Comparison of ENCODE assay signal across 14 cellular contexts in the genomic region with DNA sequence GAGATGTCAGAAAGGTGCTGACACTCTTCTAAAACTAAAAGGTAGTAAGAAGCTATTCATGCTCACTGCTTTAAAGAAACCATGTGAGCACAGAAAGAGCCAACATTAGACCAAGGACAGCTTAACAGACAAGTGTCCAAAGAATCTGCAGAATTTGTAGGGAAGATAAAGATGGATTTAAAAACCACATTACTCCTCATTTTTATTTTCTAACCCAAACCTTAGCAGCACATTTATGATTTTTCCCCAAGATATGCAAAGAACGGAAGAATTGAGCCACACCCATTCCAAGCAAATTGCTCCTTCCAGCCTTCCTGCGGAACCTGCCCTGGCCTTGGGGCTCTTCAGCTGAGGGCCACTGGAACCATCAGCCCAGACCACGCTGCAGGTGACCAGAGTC.
DNase-seq lines count a peak whose midpoint lies in the region; ATAC-seq and TF ChIP-seq lines count a peak whose summit lies in the region.
"Had no signal": no experiment of that assay in that cellular context is flagged by ENCODE, and none has a peak within 500 bp of the region (broad histone marks: within the 10 kb centered on the region; RNA-seq: fewer than 3 reads in every experiment).

No MANE protein-coding gene starts in this region.

- in situ Hi-C loops in GM13976 (cut with MboI; ENCODE audit: low sequenced_read_pairs, unreplicated experiment) (loop anchor here (25.0 kb wide), 1 partner anchor 618 kb away; a partner anchor contains a TSS), GM13977 (cut with MboI; ENCODE audit: low pct_unique_long_range_greater_than_20kb, low sequenced_read_pairs, unreplicated experiment) (no loop called here)

- no peaks in the 10 kb centered on the region for H3K9me2 ChIP-seq in SU-DHL-6 (replicated peaks; ENCODE audit: insufficient read depth, low read length)

- H3K4me3 Mint-ChIP-seq in T-helper 1 cell treated with Interleukin-12 subunit alpha and Interleukin-12 subunit beta and Interleukin-4 antibody, amounts not matched to agents 30 μg/mL and 1 μg/mL, for 36 hours: peak overlapping the region; percentile 71
- H3K4me3 Mint-ChIP-seq in effector memory CD8-positive, alpha-beta T cell: peak overlapping the region; percentile 79 to 81

- no peaks in the 10 kb centered on the region for H3K9me3 Mint-ChIP-seq in T-helper 1 cell treated with Interleukin-12 subunit alpha and Interleukin-12 subunit beta and Interleukin-4 antibody, amounts not matched to agents 30 μg/mL and 1 μg/mL, for 36 hours
- H3K9me3 Mint-ChIP-seq in effector memory CD8-positive, alpha-beta T cell: no peaks in the 10 kb centered on the region

- peaks cover 87% of the 10 kb centered on the region for H3K4me1 Mint-ChIP-seq in T-helper 1 cell treated with Interleukin-12 subunit alpha and Interleukin-12 subunit beta and Interleukin-4 antibody, amounts not matched to agents 30 μg/mL and 1 μg/mL, for 36 hours (ENCODE audit: low read depth)
- peaks cover 68 to 75% of the 10 kb centered on the region in 2 donors for H3K4me1 Mint-ChIP-seq in effector memory CD8-positive, alpha-beta T cell (ENCODE audit: low read depth in 2 of 2)

- H3K27ac ChIP-seq in SU-DHL-6 (ENCODE audit: low read depth, low read length) (peak overlapping the region; percentile 19; the same call in 1 of the 2 replicates), skin epidermis (peak overlapping the region in 12 of 21 experiments; percentile 11 to 95 (median 57))
- H3K27ac ChIP-seq: 22Rv1 had no signal

- H2AFZ ChIP-seq in SU-DHL-6 (ENCODE audit: low read depth, low read length, severe bottlenecking): no peak overlapping the region

- no peak for ATAC-seq in effector memory CD8-positive, alpha-beta T cell (replicated peaks)

- peaks cover 51% of the 10 kb centered on the region for H3K36me3 Mint-ChIP-seq in T-helper 1 cell treated with Interleukin-12 subunit alpha and Interleukin-12 subunit beta and Interleukin-4 antibody, amounts not matched to agents 30 μg/mL and 1 μg/mL, for 36 hours (ENCODE audit: low read depth)
- H3K36me3 Mint-ChIP-seq in effector memory CD8-positive, alpha-beta T cell (ENCODE audit: insufficient read depth): peaks cover 78% of the 10 kb centered on the region

- TF ChIP-seq CTCF in SU-DHL-6 (IDR thresholded peaks at IDR 0.05; ENCODE audit: insufficient read depth, low read length, poor library complexity, severe bottlenecking): no peak
- TF ChIP-seq CTCF in GM13976 (IDR thresholded peaks at IDR 0.05; ENCODE audit: borderline replicate concordance, control extremely low read depth, extremely low read depth, insufficient read depth, missing control alignments): no peak
- no peak for TF ChIP-seq CTCF in GM13977 (IDR thresholded peaks at IDR 0.05; ENCODE audit: extremely low read depth, insufficient read depth, missing control alignments)

- no peaks in the 10 kb centered on the region for H4K20me1 ChIP-seq in SU-DHL-6 (ENCODE audit: low read depth, low read length)

- H3K9ac ChIP-seq in SU-DHL-6 (ENCODE audit: low read length): no peak overlapping the region

- H3K4me3 ChIP-seq in SU-DHL-6 (ENCODE audit: insufficient read depth, low read length, poor library complexity, severe bottlenecking): no peak overlapping the region
- no peak overlapping the region for H3K4me3 ChIP-seq in skin epidermis
- H3K4me3 ChIP-seq: right atrium auricular region had no signal

- DNase-seq in T-helper 1 cell: no peak
- no peak for DNase-seq in effector memory CD8-positive, alpha-beta T cell
- no peak for DNase-seq in DMS53 treated with DMSO at 0.1 percent for 48 hours (lab: John Stamatoyannopoulos, UW; ENCODE audit: unreplicated experiment)
- no peak for DNase-seq in GM13976 (ENCODE audit: low spot score)
- no peak for DNase-seq in GM13977 (ENCODE audit: low spot score)
- DNase-seq: glutamatergic neuron, NCI-H146, NCI-H526, RPMI8226 had no signal

- H3K9me3 ChIP-seq in SU-DHL-6 (ENCODE audit: insufficient read depth, low read length): no peaks in the 10 kb centered on the region
- H3K9me3 ChIP-seq: right atrium auricular region had no signal

- peaks cover 36% of the 10 kb centered on the region for H3F3A ChIP-seq in SU-DHL-6 (ENCODE audit: insufficient read depth)

- peaks cover 66% of the 10 kb centered on the region for H3K79me2 ChIP-seq in SU-DHL-6 (ENCODE audit: insufficient read depth, low read length)

- no peaks in the 10 kb centered on the region for H3K27me3 ChIP-seq in SU-DHL-6 (ENCODE audit: low read length)
- H3K27me3 ChIP-seq: right atrium auricular region had no signal

- H3K4me2 ChIP-seq in SU-DHL-6 (ENCODE audit: low read depth, low read length, poor library complexity, severe bottlenecking): no peak overlapping the region

- H3K27me3 Mint-ChIP-seq in T-helper 1 cell treated with Interleukin-12 subunit alpha and Interleukin-12 subunit beta and Interleukin-4 antibody, amounts not matched to agents 30 μg/mL and 1 μg/mL, for 36 hours (ENCODE audit: low read depth): no peaks in the 10 kb centered on the region
- no peaks in the 10 kb centered on the region for H3K27me3 Mint-ChIP-seq in effector memory CD8-positive, alpha-beta T cell

- H3K27ac Mint-ChIP-seq in T-helper 1 cell treated with Interleukin-12 subunit alpha and Interleukin-12 subunit beta and Interleukin-4 antibody, amounts not matched to agents 30 μg/mL and 1 μg/mL, for 36 hours: peak overlapping the region; percentile 46
- H3K27ac Mint-ChIP-seq in effector memory CD8-positive, alpha-beta T cell: peak overlapping the region; percentile 94 to 98

- peaks cover 4% of the 10 kb centered on the region; the same call in 1 of the 2 replicates for H3K36me3 ChIP-seq in SU-DHL-6 (ENCODE audit: low read length)
- H3K36me3 ChIP-seq: right atrium auricular region had no signal
